In the genomic region with DNA sequence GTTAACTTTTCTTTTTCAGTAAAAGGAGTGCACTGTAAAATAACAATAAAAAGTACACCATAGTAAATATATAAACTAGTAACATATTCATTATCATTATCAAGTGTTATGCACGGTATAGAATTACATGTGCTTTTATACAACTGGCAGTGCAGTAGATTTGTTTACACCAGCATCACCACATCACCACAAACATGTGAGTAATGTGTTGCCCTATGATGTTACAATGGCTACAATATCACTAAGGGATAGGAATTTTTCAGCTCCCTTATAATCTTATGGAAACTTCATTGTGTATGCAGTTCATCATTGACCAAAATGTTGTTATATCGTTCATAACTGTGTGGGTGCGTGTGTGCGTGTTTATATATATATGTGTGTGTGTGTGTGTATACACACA, we compare ENCODE assay signal across 19 cellular contexts.
"Had no signal": no experiment of that assay in that cellular context is flagged by ENCODE, and none has a peak within 500 bp of the region (broad histone marks: within the 10 kb centered on the region; RNA-seq: fewer than 3 reads in every experiment).

No MANE protein-coding gene starts in this region.

- DNase-seq: activated B cell treated with CpG ODN at 0.5 μM for 24 hours; activated CD4-positive, alpha-beta T cell treated with anti-CD3 and anti-CD28 coated beads for 48 hours; activated CD8-positive, alpha-beta T cell treated with anti-CD3 and anti-CD28 coated beads, Interleukin-2, amount 10 ng/mL, durations not matched to agents 7 days and 5 days; activated effector memory CD4-positive, alpha-beta T cell treated with anti-CD3 and anti-CD28 coated beads, Interleukin-2, amount 50 U/mL, for 16 hours; activated T-cell treated with anti-CD3 and anti-CD28 coated beads, Interleukin-2, amount 50 U/mL, for 48 hours; effector memory CD8-positive, alpha-beta T cell; left lung; naive B cell; right cardiac atrium; small intestine; stimulated activated CD4-positive, alpha-beta T cell treated with anti-CD3 and anti-CD28 coated beads, Interleukin-4, amount 100 ng/mL, for 24 hours; stomach; trophoblast cell had no signal

- H3K36me3 Mint-ChIP-seq: activated naive CD4-positive, alpha-beta T cell treated with anti-CD3 and anti-CD28 coated beads, Interleukin-2, amount 50 U/mL, for 24 hours; naive B cell; stimulated activated effector memory CD8-positive, alpha-beta T cell treated with anti-CD3 and anti-CD28 coated beads, Interleukin-12 subunit alpha, Interleukin-12 subunit beta, amount 100 ng/mL, for 72 hours had no signal

- H3K27me3 Mint-ChIP-seq: activated B cell treated with CpG ODN at 0.5 μM for 24 hours; activated naive CD4-positive, alpha-beta T cell treated with anti-CD3 and anti-CD28 coated beads, Interleukin-2, amount 50 U/mL, for 24 hours had no signal

- H3K36me3 ChIP-seq: cardiac muscle cell, left lung, prostate gland, stomach, vagina had no signal

- H3K4me1 ChIP-seq: left lung, prostate gland, vagina had no signal

- H3K27ac Mint-ChIP-seq: activated B cell treated with CpG ODN at 0.5 μM for 24 hours; activated CD8-positive, alpha-beta T cell treated with anti-CD3 and anti-CD28 coated beads, Interleukin-2, amount 10 ng/mL, durations not matched to agents 7 days and 5 days; activated naive CD4-positive, alpha-beta T cell treated with anti-CD3 and anti-CD28 coated beads, Interleukin-2, amount 50 U/mL, for 24 hours; effector memory CD8-positive, alpha-beta T cell; naive B cell; stimulated activated effector memory CD8-positive, alpha-beta T cell treated with anti-CD3 and anti-CD28 coated beads, Interleukin-12 subunit alpha, Interleukin-12 subunit beta, amount 100 ng/mL, for 72 hours had no signal

- H3K4me3 Mint-ChIP-seq: activated B cell treated with CpG ODN at 0.5 μM for 24 hours; activated CD8-positive, alpha-beta T cell treated with anti-CD3 and anti-CD28 coated beads, Interleukin-2, amount 10 ng/mL, durations not matched to agents 7 days and 5 days; activated naive CD4-positive, alpha-beta T cell treated with anti-CD3 and anti-CD28 coated beads, Interleukin-2, amount 50 U/mL, for 24 hours; effector memory CD8-positive, alpha-beta T cell; naive B cell; neural crest cell; stimulated activated effector memory CD8-positive, alpha-beta T cell treated with anti-CD3 and anti-CD28 coated beads, Interleukin-12 subunit alpha, Interleukin-12 subunit beta, amount 100 ng/mL, for 72 hours had no signal

- H3K27me3 ChIP-seq: cardiac muscle cell, left lung, stomach, vagina had no signal

- H3K27ac ChIP-seq: cardiac muscle cell, left lung, prostate gland, stomach, vagina had no signal

- H3K4me3 ChIP-seq: cardiac muscle cell, left lung, prostate gland, stomach, vagina had no signal

- H3K4me1 Mint-ChIP-seq: activated B cell treated with CpG ODN at 0.5 μM for 24 hours; activated naive CD4-positive, alpha-beta T cell treated with anti-CD3 and anti-CD28 coated beads, Interleukin-2, amount 50 U/mL, for 24 hours; naive B cell; neural crest cell; stimulated activated effector memory CD8-positive, alpha-beta T cell treated with anti-CD3 and anti-CD28 coated beads, Interleukin-12 subunit alpha, Interleukin-12 subunit beta, amount 100 ng/mL, for 72 hours had no signal

- H3K9me3 ChIP-seq: left lung, prostate gland, stomach, vagina had no signal

- ATAC-seq: activated CD8-positive, alpha-beta T cell treated with anti-CD3 and anti-CD28 coated beads, Interleukin-2, amount 10 ng/mL, durations not matched to agents 7 days and 5 days; effector memory CD8-positive, alpha-beta T cell; right cardiac atrium had no signal

- H3K9me3 Mint-ChIP-seq: activated B cell treated with CpG ODN at 0.5 μM for 24 hours; activated naive CD4-positive, alpha-beta T cell treated with anti-CD3 and anti-CD28 coated beads, Interleukin-2, amount 50 U/mL, for 24 hours; effector memory CD8-positive, alpha-beta T cell; stimulated activated effector memory CD8-positive, alpha-beta T cell treated with anti-CD3 and anti-CD28 coated beads, Interleukin-12 subunit alpha, Interleukin-12 subunit beta, amount 100 ng/mL, for 72 hours had no signal
